21 cellular contexts compared by ENCODE assay signal in the genomic region with DNA sequence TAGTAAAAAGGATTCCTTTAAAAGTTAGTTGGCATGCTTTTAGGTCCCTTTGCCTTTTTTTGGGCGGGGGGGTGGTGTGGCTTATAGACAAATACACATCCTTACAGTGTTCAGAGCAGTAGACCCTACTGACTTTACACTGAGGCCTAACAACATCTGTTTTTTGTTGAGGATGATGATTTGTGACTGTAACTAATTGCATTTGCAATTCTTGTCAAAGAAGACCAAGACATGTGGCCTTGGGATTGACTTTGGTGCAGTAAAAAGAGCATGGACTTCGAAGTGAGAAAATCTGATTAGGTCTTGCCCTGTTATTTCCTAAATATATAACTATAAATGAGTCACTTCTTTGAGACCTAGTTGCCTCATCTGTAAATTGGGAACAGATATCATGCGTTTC.
"Had no signal": no experiment of that assay in that cellular context is flagged by ENCODE, and none has a peak within 500 bp of the region (broad histone marks: within the 10 kb centered on the region; RNA-seq: fewer than 3 reads in every experiment).

No MANE protein-coding gene starts in this region.

- ATAC-seq: gastrocnemius medialis, heart right ventricle, left cardiac atrium, left lung, left ventricle myocardium superior, lower lobe of right lung, mucosa of descending colon had no signal

- H3K36me3 Mint-ChIP-seq: mesothelial cell of epicardium, naive B cell had no signal

- H3K27me3 ChIP-seq: dorsolateral prefrontal cortex, esophagus muscularis mucosa, gastrocnemius medialis, left lung had no signal

- H3K9me3 Mint-ChIP-seq: naive B cell had no signal

- H3K36me3 ChIP-seq: esophagus muscularis mucosa, gastrocnemius medialis, heart right ventricle, left lung, lower lobe of right lung had no signal

- H3K4me1 ChIP-seq: esophagus muscularis mucosa, gastrocnemius medialis, heart right ventricle, left lung, lower lobe of right lung had no signal

- DNase-seq: dermis blood vessel endothelial cell; dorsolateral prefrontal cortex; effector CD4-positive, alpha-beta T cell; effector memory CD4-positive, alpha-beta T cell; foreskin fibroblast; foreskin melanocyte; gastrocnemius medialis; glutamatergic neuron; head of caudate nucleus; heart right ventricle; hippocampal formation; left cardiac atrium; left lung; left ventricle myocardium superior; lower lobe of right lung; mesenchymal stem cell; mucosa of descending colon; naive B cell had no signal

- H3K4me3 ChIP-seq: coronary artery, dorsolateral prefrontal cortex, esophagus muscularis mucosa, gastrocnemius medialis, heart right ventricle, left lung, lower lobe of right lung, mucosa of descending colon had no signal

- H3K9me3 ChIP-seq: esophagus muscularis mucosa, gastrocnemius medialis, heart right ventricle, left lung, lower lobe of right lung, mucosa of descending colon had no signal

- H3K4me1 Mint-ChIP-seq: naive B cell had no signal

- H3K4me3 Mint-ChIP-seq: mesothelial cell of epicardium, naive B cell had no signal

- H3K27ac ChIP-seq: coronary artery, dorsolateral prefrontal cortex, esophagus muscularis mucosa, gastrocnemius medialis, heart right ventricle, left lung, lower lobe of right lung had no signal

- H3K27ac Mint-ChIP-seq: mesothelial cell of epicardium, naive B cell had no signal
